In the genomic region with DNA sequence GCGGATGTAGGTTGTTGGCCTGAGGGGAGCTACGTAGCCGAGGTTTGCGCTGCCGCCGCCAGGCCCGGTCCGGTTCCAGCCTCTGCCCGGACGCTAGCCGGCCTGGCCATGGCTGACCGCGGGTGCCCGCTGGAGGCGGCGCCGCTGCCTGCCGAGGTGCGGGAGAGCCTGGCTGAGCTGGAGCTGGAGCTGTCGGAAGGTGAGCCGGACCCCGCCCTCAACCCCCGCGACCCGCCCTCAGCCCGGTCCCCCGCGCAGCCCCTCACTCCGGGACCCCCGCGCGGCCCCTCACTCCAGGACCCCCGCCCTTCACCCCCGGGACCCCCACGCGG, we compare ENCODE assay signal across 8 cellular contexts. TPM values are rescaled to one million over a fixed set of nuclear protein-coding genes. Genes with fewer than 3 reads are reported as not detected.
DNase-seq lines count a peak whose midpoint lies in the region; ATAC-seq, FAIRE-seq and TF ChIP-seq lines count a peak whose summit lies in the region.

No MANE protein-coding gene starts in this region.

- no CpG with 5 or more reads among the region's 36 CpGs for WGBS in A549 (ENCODE audit: missing lambda C conversion rate)
- under 1% methylated on average over 36 of the region's 36 CpGs for WGBS in HUES64

- FAIRE-seq in A549 (lab: Jason Lieb, UNC): no peak

- no peak for TF ChIP-seq RAD21 in A549 (conservative IDR thresholded peaks at IDR 0.05 in 1 of 2, IDR thresholded peaks at IDR 0.05 in 1 of 2)

- DNase-seq in A549 (ENCODE audit: low read depth in 1 of 2, low spot score in 1 of 2): no peak
- no peak for DNase-seq in caudate nucleus (lab: John Stamatoyannopoulos, UW)
- DNase-seq in NCI-H1436 (lab: John Stamatoyannopoulos, UW): no peak
- DNase-seq in NCI-H774 (lab: John Stamatoyannopoulos, UW): no peak
- no peak for DNase-seq in NK-92 treated with Interleukin-12 subunit alpha and Interleukin-12 subunit beta, amount 100 ng/mL, for 24 hours (lab: John Stamatoyannopoulos, UW)
- DNase-seq in activated CD4-positive, alpha-beta T cell treated with anti-CD3 and anti-CD28 coated beads for 4 hours: no peak

- H3K4me2 ChIP-seq in A549: peak overlapping the region; percentile 96

- peak overlapping the region; percentile 71 for H3K4me3 ChIP-seq in A549
- H3K4me3 ChIP-seq in HUES64 (ENCODE audit: low read length): peak overlapping the region; percentile 98
- no peak overlapping the region for H3K4me3 ChIP-seq in mucosa of stomach (ENCODE audit: low read length)

- ATAC-seq in A549: peak; percentile 55 to 72; a peak in 5 of 6 replicates

- H3K9ac ChIP-seq in HUES64 (ENCODE audit: low read depth, low read length) (peak overlapping the region; percentile 76), mucosa of stomach (ENCODE audit: low read length) (peak overlapping the region; percentile 74)

- CTCF ChIA-PET in A549 (lab: Yijun Ruan, JAX): no interaction called here

- 0 out of 2 replicates have a peak, but pooled peaks have one; percentile 65 for TF ChIP-seq POLR2A in A549 (IDR thresholded peaks at IDR 0.05; ENCODE audit: low read length)

- TF ChIP-seq CTCF in A549 (IDR thresholded peaks at IDR 0.05): no peak

- no peaks in the 10 kb centered on the region for H3K9me3 ChIP-seq in A549
- H3K9me3 ChIP-seq in HUES64 (ENCODE audit: insufficient read depth, low read depth, low read length): no peaks in the 10 kb centered on the region
- no peaks in the 10 kb centered on the region for H3K9me3 ChIP-seq in mucosa of stomach (ENCODE audit: control insufficient read depth, low read length)

- H3K27ac ChIP-seq in A549 (peak overlapping the region; percentile 88 to 97), HUES64 (ENCODE audit: low read depth, low read length) (peak overlapping the region; percentile 70; the same call in 1 of the 2 replicates), caudate nucleus (ENCODE audit: low read depth, low read length) (peak overlapping the region; percentile 91)

- H3K27me3 ChIP-seq in HUES64 (ENCODE audit: insufficient read depth, low read length): no peaks in the 10 kb centered on the region
- no peaks in the 10 kb centered on the region for H3K27me3 ChIP-seq in mucosa of stomach (ENCODE audit: control insufficient read depth, insufficient read depth, low read length)

- H3K4me1 ChIP-seq in A549 (peaks cover 12% of the 10 kb centered on the region), HUES64 (ENCODE audit: insufficient read depth, low read length) (peaks cover 11% of the 10 kb centered on the region; the same call in 1 of the 2 replicates), mucosa of stomach (ENCODE audit: control insufficient read depth, insufficient read depth, low read length) (peaks cover 14% of the 10 kb centered on the region)

- POLR2A ChIA-PET in A549 (lab: Yijun Ruan, JAX): interaction anchor here (0.6 to 1.4 kb wide), 2 partner anchors 177 to 195 kb away, joined by 3 to 4 read pairs; a partner anchor contains a TSS

- no peak for TF ChIP-seq EP300 in A549 (IDR thresholded peaks at IDR 0.05)

- H3K36me3 ChIP-seq in HUES64 (ENCODE audit: insufficient read depth, low read length) (peaks cover 29% of the 10 kb centered on the region), mucosa of stomach (ENCODE audit: control insufficient read depth, insufficient read depth, low read length) (no peaks in the 10 kb centered on the region)

TF ChIP-seq in A549, 52 proteins besides CTCF, POLR2A, EP300 and RAD21:
- no peak for TF ChIP-seq TP53 (CRISPR knock-in tag; IDR thresholded peaks at IDR 0.05)
- no peak for TF ChIP-seq NR3C1 (IDR thresholded peaks at IDR 0.05)
- peak; percentile 38; the same call in 1 of the 2 replicates for TF ChIP-seq PHF8 (IDR thresholded peaks at IDR 0.05; ENCODE audit: borderline replicate concordance, low read depth)
- no peak for TF ChIP-seq RCOR1 (IDR thresholded peaks at IDR 0.05; ENCODE audit: low read depth, low read length)
- TF ChIP-seq, protein P1, sequence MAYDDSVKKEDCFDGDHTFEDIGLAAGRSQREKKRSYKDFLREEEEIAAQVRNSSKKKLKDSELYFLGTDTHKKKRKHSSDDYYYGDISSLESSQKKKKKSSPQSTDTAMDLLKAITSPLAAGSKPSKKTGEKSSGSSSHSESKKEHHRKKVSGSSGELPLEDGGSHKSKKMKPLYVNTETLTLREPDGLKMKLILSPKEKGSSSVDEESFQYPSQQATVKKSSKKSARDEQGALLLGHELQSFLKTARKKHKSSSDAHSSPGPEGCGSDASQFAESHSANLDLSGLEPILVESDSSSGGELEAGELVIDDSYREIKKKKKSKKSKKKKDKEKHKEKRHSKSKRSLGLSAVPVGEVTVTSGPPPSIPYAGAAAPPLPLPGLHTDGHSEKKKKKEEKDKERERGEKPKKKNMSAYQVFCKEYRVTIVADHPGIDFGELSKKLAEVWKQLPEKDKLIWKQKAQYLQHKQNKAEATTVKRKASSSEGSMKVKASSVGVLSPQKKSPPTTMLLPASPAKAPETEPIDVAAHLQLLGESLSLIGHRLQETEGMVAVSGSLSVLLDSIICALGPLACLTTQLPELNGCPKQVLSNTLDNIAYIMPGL (CRISPR knock-in tag; IDR thresholded peaks at IDR 0.05; ENCODE audit: borderline replicate concordance): no peak
- no peak for TF ChIP-seq JUN (IDR thresholded peaks at IDR 0.05)
- no peak for TF ChIP-seq GATA3 (IDR thresholded peaks at IDR 0.05; ENCODE audit: borderline replicate concordance)
- TF ChIP-seq ZSCAN20 (CRISPR knock-in tag; IDR thresholded peaks at IDR 0.05): no peak

RNA-seq across cellular contexts. Expression of a gene that starts 0.3 kb away (rescaled TPM):
- 18.0 and 18.4 TPM in 2 replicates for polyA plus RNA-seq in A549 (2011; rRNA removed)
- polyA plus RNA-seq in A549 (2012; cell fraction: cytosol; rRNA removed): 17.6 and 19.8 TPM in 2 replicates
- polyA plus RNA-seq in A549 (2012; cell fraction: nucleus; rRNA removed): 39.4 and 46.3 TPM in 2 replicates
- polyA plus RNA-seq in A549 (2017; fragmentation: RNase III; extraction: RNeasy Plus Mini Kit Qiagen cat#74134 plus additional on column Dnase treatment): 12.1 to 13.8 TPM (median 13.3 TPM) in 3 replicates
- 24.0 and 25.7 TPM in 2 replicates for polyA minus RNA-seq in A549 (2011; rRNA and poly(A)+ RNA removed)
- polyA plus RNA-seq in HUES64 (2013, experiment 1 of 2): 12.6 TPM
- 17.1 TPM for polyA plus RNA-seq in HUES64 (2013, experiment 2 of 2)
